1 cellular context compared by ENCODE assay signal in the genomic region with DNA sequence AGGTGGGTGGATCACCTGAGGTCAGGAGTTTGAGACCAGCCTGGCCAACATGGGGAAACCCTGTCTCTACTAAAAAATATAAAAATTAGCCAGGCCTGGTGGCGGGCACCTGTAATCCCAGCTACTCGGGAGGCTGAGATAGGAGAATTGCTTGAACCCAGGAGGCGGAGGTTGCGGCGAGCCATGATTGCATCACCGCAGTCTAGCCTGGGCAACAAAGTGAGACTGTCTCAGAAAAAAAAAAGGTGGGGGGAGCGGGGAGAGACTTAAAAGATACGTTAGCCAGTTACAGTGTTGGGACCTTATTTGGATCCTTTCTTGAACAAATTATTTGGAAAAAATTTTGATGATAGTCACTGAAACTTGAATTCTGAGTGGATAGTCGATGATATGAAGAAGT. TPM values are rescaled to one million over a fixed set of nuclear protein-coding genes. Genes with fewer than 3 reads are reported as not detected.
"Had no signal": no experiment of that assay in that cellular context is flagged by ENCODE, and none has a peak within 500 bp of the region (broad histone marks: within the 10 kb centered on the region; RNA-seq: fewer than 3 reads in every experiment).

No MANE protein-coding gene starts in this region.

RNA-seq across cellular contexts. Expression of gene ALDH2, which starts 27.2 kb away (rescaled TPM):
- total RNA-seq: natural killer cell treated with Interleukin-12 subunit alpha and Interleukin-12 subunit beta and Interleukin-15 and Interleukin-18, amount 100 ng/mL, for 72 hours had no signal
